In genomic region chr14:65287264-65288131, GRCh38 we compare ENCODE assay signal across 10 cellular contexts.
DNase-seq lines count a peak whose midpoint lies in the region; ATAC-seq, FAIRE-seq and TF ChIP-seq lines count a peak whose summit lies in the region.
"Had no signal": no experiment of that assay in that cellular context is flagged by ENCODE, and none has a peak within 500 bp of the region (broad histone marks: within the 10 kb centered on the region; RNA-seq: fewer than 3 reads in every experiment).

No MANE protein-coding gene starts in this region.

- FAIRE-seq in endothelial cell of umbilical vein (lab: Jason Lieb, UNC), result no peak

- H3K9me3 ChIP-seq in endothelial cell of umbilical vein (replicated peaks; ENCODE audit: control insufficient read depth, insufficient read depth, low read length) (no peaks in the 10 kb centered on the region), tibial artery (no peaks in the 10 kb centered on the region)

- H3K4me3 Mint-ChIP-seq in stimulated activated naive CD8-positive, alpha-beta T cell treated with anti-CD3 and anti-CD28 coated beads, Interleukin-15, Interleukin-2, amounts not matched to agents 100 ng/mL and 50 ng/mL, for 24 hours, result peak overlapping the region; percentile 87

- POLR2A ChIA-PET in endothelial cell of umbilical vein (lab: Charles Lee), result no interaction called here

- BruUV-seq in endothelial cell of umbilical vein (replicated peaks; lab: Mats Ljungman, UMichigan), result no TSS peak

- H3K27me3 ChIP-seq in endothelial cell of umbilical vein (ENCODE audit: control insufficient read depth in 2 of 2, insufficient read depth in 2 of 2, low read length in 2 of 2), result no peaks in the 10 kb centered on the region
- peaks cover 0 to 4% of the 10 kb centered on the region in 2 donors for H3K27me3 ChIP-seq in tibial artery

- peak; percentile 54 for DNase-seq in activated CD4-positive, CD25-positive, alpha-beta regulatory T cell treated with anti-CD3 and anti-CD28 coated beads, Interleukin-2, amount 50 U/mL, for 72 hours
- DNase-seq in endothelial cell of umbilical vein (ENCODE audit: low read depth, low spot score) (peak; percentile 4), NCI-H187 treated with DMSO at 0.1 percent for 48 hours (lab: John Stamatoyannopoulos, UW) (no peak), NCI-H1694 (lab: John Stamatoyannopoulos, UW) (no peak), tibial artery (no peak)
- DNase-seq: left cardiac atrium had no signal

- CTCF ChIA-PET in endothelial cell of umbilical vein (lab: Charles Lee), result no interaction called here

- no peak for TF ChIP-seq POLR2A in endothelial cell of umbilical vein (IDR thresholded peaks at IDR 0.05; ENCODE audit: low read depth, low read length)

- no peaks in the 10 kb centered on the region for H3K4me1 ChIP-seq in endothelial cell of umbilical vein (ENCODE audit: control insufficient read depth, extremely low read depth, insufficient read depth, low read length)
- peaks cover 0 to 3% (median 1%) of the 10 kb centered on the region in 4 donors for H3K4me1 ChIP-seq in tibial artery

- no peaks in the 10 kb centered on the region for H3K9me1 ChIP-seq in endothelial cell of umbilical vein (replicated peaks; ENCODE audit: control insufficient read depth, extremely low read depth, insufficient read depth, low read length)

- no peak overlapping the region for H3K27ac ChIP-seq in endothelial cell of umbilical vein (ENCODE audit: insufficient read depth, low read depth, low read length)
- H3K27ac ChIP-seq in tibial artery, result no peak overlapping the region

- H3K4me1 Mint-ChIP-seq in stimulated activated naive CD8-positive, alpha-beta T cell treated with anti-CD3 and anti-CD28 coated beads, Interleukin-15, Interleukin-2, amounts not matched to agents 100 ng/mL and 50 ng/mL, for 24 hours (ENCODE audit: low read depth), result peaks cover 81% of the 10 kb centered on the region

- H3K9ac ChIP-seq in endothelial cell of umbilical vein (replicated peaks; ENCODE audit: extremely low read depth, insufficient read depth, low read length), result no peak overlapping the region

- peak; percentile 63 for ATAC-seq in GM19035 (IDR thresholded peaks at IDR 0.05; ENCODE audit: unreplicated experiment)
- ATAC-seq in HG03064 (IDR thresholded peaks at IDR 0.05; ENCODE audit: low read depth, unreplicated experiment), result peak; percentile 50
- ATAC-seq: Panc1 had no signal

- no peaks in the 10 kb centered on the region for H4K20me1 ChIP-seq in endothelial cell of umbilical vein (replicated peaks; ENCODE audit: control insufficient read depth, extremely low read depth, insufficient read depth, low read length)

- intact Hi-C loops in endothelial cell of umbilical vein (cut with micrococcal nuclease) (no loop called here), tibial artery (cut with DNase I; ENCODE audit: low total_unique reads) (no loop called here)

- dilution Hi-C loops in endothelial cell of umbilical vein (cut with MboI; ENCODE audit: extremely low pct_ligation_motif_present, low sequenced_read_pairs), result no loop called here

- H3K4me3 ChIP-seq in endothelial cell of umbilical vein (replicated peaks in 1 of 3; ENCODE audit: insufficient read depth in 1 of 3, low read depth in 1 of 3, low read length in 3 of 3) (no peak overlapping the region), tibial artery (no peak overlapping the region)

- H3K9me3 Mint-ChIP-seq in stimulated activated naive CD8-positive, alpha-beta T cell treated with anti-CD3 and anti-CD28 coated beads, Interleukin-15, Interleukin-2, amounts not matched to agents 100 ng/mL and 50 ng/mL, for 24 hours, result no peaks in the 10 kb centered on the region

- peak overlapping the region; percentile 98 for H3K27ac Mint-ChIP-seq in stimulated activated naive CD8-positive, alpha-beta T cell treated with anti-CD3 and anti-CD28 coated beads, Interleukin-15, Interleukin-2, amounts not matched to agents 100 ng/mL and 50 ng/mL, for 24 hours

- H2AFZ ChIP-seq in endothelial cell of umbilical vein (ENCODE audit: low read depth, low read length), result peak overlapping the region; percentile 49

- no peak for TF ChIP-seq CTCF in endothelial cell of umbilical vein (IDR thresholded peaks at IDR 0.05; ENCODE audit: extremely low read depth in 1 of 2, insufficient read depth in 1 of 2, low read depth in 1 of 2, low read length in 2 of 2)
- TF ChIP-seq CTCF in tibial artery (IDR thresholded peaks at IDR 0.05), result no peak

- H3K36me3 ChIP-seq in endothelial cell of umbilical vein (ENCODE audit: control insufficient read depth in 2 of 2, extremely low read depth in 1 of 2, insufficient read depth in 2 of 2, low read length in 2 of 2) (no peaks in the 10 kb centered on the region), tibial artery (no peaks in the 10 kb centered on the region)

- H3K79me2 ChIP-seq in endothelial cell of umbilical vein (ENCODE audit: control insufficient read depth, insufficient read depth, low read length), result no peaks in the 10 kb centered on the region

- H3K27me3 Mint-ChIP-seq in stimulated activated naive CD8-positive, alpha-beta T cell treated with anti-CD3 and anti-CD28 coated beads, Interleukin-15, Interleukin-2, amounts not matched to agents 100 ng/mL and 50 ng/mL, for 24 hours, result no peaks in the 10 kb centered on the region

- H3K36me3 Mint-ChIP-seq in stimulated activated naive CD8-positive, alpha-beta T cell treated with anti-CD3 and anti-CD28 coated beads, Interleukin-15, Interleukin-2, amounts not matched to agents 100 ng/mL and 50 ng/mL, for 24 hours (ENCODE audit: low read depth), result peaks cover 14% of the 10 kb centered on the region

- H3K4me2 ChIP-seq in endothelial cell of umbilical vein (ENCODE audit: insufficient read depth, low read length), result no peak overlapping the region

TF ChIP-seq in endothelial cell of umbilical vein, 7 proteins besides CTCF, POLR2A, EP300 and RAD21:
- TF ChIP-seq FOS (IDR thresholded peaks at IDR 0.05; ENCODE audit: borderline replicate concordance, insufficient read depth, low read length), result no peak
- TF ChIP-seq GATA2 (IDR thresholded peaks at IDR 0.05; ENCODE audit: insufficient read depth, insufficient read length, low read depth, low read length), result no peak
- no peak for TF ChIP-seq JUN (IDR thresholded peaks at IDR 0.05; ENCODE audit: borderline replicate concordance, insufficient read depth, insufficient read length, low read depth)
- no peak for TF ChIP-seq MYC (IDR thresholded peaks at IDR 0.05; ENCODE audit: low read depth, low read length)
TF ChIP-seq in endothelial cell of umbilical vein: peak in this region for 0.

Comparison
In these comparisons a context has a peak if more than half of its experiments do, and no peak if none do; other contexts are left out.
1. DNase-seq: peak in activated CD4-positive, CD25-positive, alpha-beta regulatory T cell treated with anti-CD3 and anti-CD28 coated beads, Interleukin-2, amount 50 U/mL, for 72 hours (single experiment) and endothelial cell of umbilical vein (single experiment); none in NCI-H187 treated with DMSO at 0.1 percent for 48 hours (single experiment), NCI-H1694 (single experiment) and tibial artery (0 of 2).